Comparison of ENCODE assay signal across 17 cellular contexts in the genomic region with DNA sequence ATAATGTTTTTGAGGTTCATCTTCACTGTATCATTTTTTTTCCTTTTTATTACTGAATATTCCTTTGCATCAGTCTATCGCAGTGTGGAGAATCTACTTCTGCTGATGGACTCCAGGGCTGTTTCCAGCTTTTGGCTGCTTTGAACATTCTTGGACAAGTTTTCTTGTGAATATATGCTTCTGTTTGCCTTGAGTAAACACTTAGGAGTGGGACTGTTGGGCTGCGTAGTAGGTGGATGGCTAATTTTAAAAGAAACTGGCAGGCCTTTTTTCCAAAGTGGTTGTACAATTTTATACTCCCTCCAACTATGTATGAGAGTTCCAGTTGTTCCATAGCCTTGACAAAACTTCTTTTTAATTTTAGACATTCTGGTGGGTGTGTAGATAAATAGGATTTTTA.
DNase-seq lines count a peak whose midpoint lies in the region; ATAC-seq, FAIRE-seq and TF ChIP-seq lines count a peak whose summit lies in the region.
"Had no signal": no experiment of that assay in that cellular context is flagged by ENCODE, and none has a peak within 500 bp of the region (broad histone marks: within the 10 kb centered on the region; RNA-seq: fewer than 3 reads in every experiment).

No MANE protein-coding gene starts in this region.

- DNase-seq in LNCaP clone FGC (ENCODE audit: low read depth) (peak; percentile 31), left lung (no peak), upper lobe of right lung (no peak), Ammon's horn (ENCODE audit: low spot score) (no peak), pancreas (no peak), NCI-H510A treated with DMSO at 0.1 percent for 48 hours (lab: John Stamatoyannopoulos, UW) (no peak)
- DNase-seq: 8988T; Calu3; CD8-positive, alpha-beta T cell; HCEC 1CT had no signal

- H3K9ac ChIP-seq in subcutaneous abdominal adipose tissue (ENCODE audit: low read length in 5 of 5) = peak overlapping the region in 2 of 5 donors; percentile 31 to 55
- H3K9ac ChIP-seq: BLaER1 treated with 17β-estradiol and CSF1 and Interleukin-3, amounts not matched to agents 10 nM and 100 nM had no signal

- intact Hi-C loops in left lung (cut with DNase I) (no loop called here), upper lobe of right lung (cut with DNase I) (no loop called here), pancreas (cut with DNase I) (no loop called here)

- H3K27me3 ChIP-seq in left lung = no peaks in the 10 kb centered on the region
- H3K27me3 ChIP-seq in subcutaneous abdominal adipose tissue (ENCODE audit: control insufficient read depth in 5 of 5, insufficient read depth in 4 of 5, low read length in 5 of 5) = no peaks in the 10 kb centered on the region
- no peaks in the 10 kb centered on the region for H3K27me3 ChIP-seq in upper lobe of right lung
- no peaks in the 10 kb centered on the region for H3K27me3 ChIP-seq in pancreas
- H3K27me3 ChIP-seq: BLaER1 treated with 17β-estradiol and CSF1 and Interleukin-3, amounts not matched to agents 10 nM and 100 nM had no signal

- peak; percentile 92 for ATAC-seq in left lung
- peak; percentile 67 for ATAC-seq in upper lobe of right lung
- no peak for ATAC-seq in pancreas
- ATAC-seq: CD8-positive, alpha-beta T cell; GM23338 had no signal

- TF ChIP-seq CTCF in LNCaP clone FGC (IDR thresholded peaks at IDR 0.05; ENCODE audit: control insufficient read depth, extremely low read depth, insufficient read depth) = no peak
- no peak for TF ChIP-seq CTCF in left lung (IDR thresholded peaks at IDR 0.05)
- no peak for TF ChIP-seq CTCF in upper lobe of right lung (IDR thresholded peaks at IDR 0.05)
- no peak for TF ChIP-seq CTCF in pancreas (IDR thresholded peaks at IDR 0.05)

- H3K9me3 ChIP-seq in left lung (no peaks in the 10 kb centered on the region), subcutaneous abdominal adipose tissue (ENCODE audit: control insufficient read depth in 5 of 5, low read length in 5 of 5) (no peaks in the 10 kb centered on the region), upper lobe of right lung (no peaks in the 10 kb centered on the region), pancreas (no peaks in the 10 kb centered on the region)

- FAIRE-seq in pancreas (lab: Jason Lieb, UNC) = no peak
- FAIRE-seq: G401.6, GM12892, GM18507, H54 had no signal

- no peak overlapping the region for H3K27ac ChIP-seq in left lung
- H3K27ac ChIP-seq in subcutaneous abdominal adipose tissue (ENCODE audit: low read depth, low read length) = peak overlapping the region; percentile 61
- no peak overlapping the region for H3K27ac ChIP-seq in upper lobe of right lung
- no peak overlapping the region for H3K27ac ChIP-seq in pancreas
- H3K27ac ChIP-seq: BLaER1 treated with 17β-estradiol and CSF1 and Interleukin-3, amounts not matched to agents 10 nM and 100 nM had no signal

- H3K4me1 ChIP-seq in left lung = no peaks in the 10 kb centered on the region
- peaks cover 5 to 20% (median 9%) of the 10 kb centered on the region in 5 donors for H3K4me1 ChIP-seq in subcutaneous abdominal adipose tissue (ENCODE audit: control insufficient read depth in 5 of 5, insufficient read depth in 5 of 5, low read length in 5 of 5)
- no peaks in the 10 kb centered on the region for H3K4me1 ChIP-seq in upper lobe of right lung
- H3K4me1 ChIP-seq in pancreas = no peaks in the 10 kb centered on the region
- H3K4me1 ChIP-seq: BLaER1 treated with 17β-estradiol and CSF1 and Interleukin-3, amounts not matched to agents 10 nM and 100 nM had no signal

- H3K4me3 ChIP-seq in LNCaP clone FGC (ENCODE audit: low read depth, low read length) (no peak overlapping the region), left lung (no peak overlapping the region), subcutaneous abdominal adipose tissue (ENCODE audit: low read depth in 1 of 5, low read length in 5 of 5) (no peak overlapping the region), upper lobe of right lung (no peak overlapping the region), pancreas (no peak overlapping the region)
- H3K4me3 ChIP-seq: BLaER1 treated with 17β-estradiol and CSF1 and Interleukin-3, amounts not matched to agents 10 nM and 100 nM; GM23338 had no signal

- WGBS in pancreas, 2 donors = 59 to 65% methylated on average over 2 of the region's 2 CpGs

- H3K36me3 ChIP-seq in left lung = no peaks in the 10 kb centered on the region
- H3K36me3 ChIP-seq in subcutaneous abdominal adipose tissue (ENCODE audit: control insufficient read depth in 5 of 5, insufficient read depth in 5 of 5, low read length in 5 of 5) = no peaks in the 10 kb centered on the region
- no peaks in the 10 kb centered on the region for H3K36me3 ChIP-seq in upper lobe of right lung
- H3K36me3 ChIP-seq in pancreas = no peaks in the 10 kb centered on the region
- H3K36me3 ChIP-seq: BLaER1 treated with 17β-estradiol and CSF1 and Interleukin-3, amounts not matched to agents 10 nM and 100 nM had no signal

Comparison
In these comparisons a context has a peak if more than half of its experiments do, and no peak if none do; other contexts are left out.
1. ATAC-seq: peak in left lung (single experiment) and upper lobe of right lung (single experiment); none in pancreas (0 of 4).